Comparison of ENCODE assay signal across 34 cellular contexts in genomic region chr7:30019960-30020359, GRCh38. TPM values are rescaled to one million over a fixed set of nuclear protein-coding genes. Genes with fewer than 3 reads are reported as not detected.
A peak's percentile ranks its signal among the peaks of the same experiment; 100 is the strongest.
DNase-seq lines count a peak whose midpoint lies in the region; ATAC-seq and TF ChIP-seq lines count a peak whose summit lies in the region.
"Had no signal": no experiment of that assay in that cellular context is flagged by ENCODE, and none has a peak within 500 bp of the region (broad histone marks: within the 10 kb centered on the region; RNA-seq: fewer than 3 reads in every experiment).

No MANE protein-coding gene starts in this region.

- H3K36me3 Mint-ChIP-seq in endodermal cell (ENCODE audit: low read depth), result peaks cover 29% of the 10 kb centered on the region

- peak overlapping the region; percentile 31 for H3K27ac Mint-ChIP-seq in endodermal cell
- H3K27ac Mint-ChIP-seq: activated B cell treated with CpG ODN at 0.5 μM for 24 hours; activated CD8-positive, alpha-beta memory T cell treated with anti-CD3 and anti-CD28 coated beads, Interleukin-2, amount 10 ng/mL, durations not matched to agents 7 days and 5 days; activated naive CD8-positive, alpha-beta T cell treated with anti-CD3 and anti-CD28 coated beads, Interleukin-2, amount 10 ng/mL, durations not matched to agents 7 days and 5 days; immature natural killer cell; stimulated activated naive CD8-positive, alpha-beta T cell treated with anti-CD3 and anti-CD28 coated beads, Interleukin-15, Interleukin-2, amounts not matched to agents 100 ng/mL and 50 ng/mL, for 24 hours had no signal

- H3K27me3 ChIP-seq in SK-N-SH (ENCODE audit: insufficient read depth), result no peaks in the 10 kb centered on the region
- H3K27me3 ChIP-seq in PC-3 (ENCODE audit: low read length), result no peaks in the 10 kb centered on the region
- no peaks in the 10 kb centered on the region for H3K27me3 ChIP-seq in endodermal cell (ENCODE audit: control insufficient read depth, insufficient read depth, low read length, poor library complexity, severe bottlenecking)
- H3K27me3 ChIP-seq in skeletal muscle satellite cell (ENCODE audit: control insufficient read depth, insufficient read depth, low read length), result no peaks in the 10 kb centered on the region
- H3K27me3 ChIP-seq: dorsolateral prefrontal cortex, pancreas, Peyer's patch, uterus had no signal

- no peak for DNase-seq in SK-N-SH
- peak; percentile 68 for DNase-seq in PC-3
- DNase-seq in endodermal cell, result no peak
- no peak for DNase-seq in DMS153 (lab: John Stamatoyannopoulos, UW)
- no peak for DNase-seq in retina
- DNase-seq in globus pallidus (ENCODE audit: low spot score), result no peak
- DNase-seq: activated B cell treated with CpG ODN at 0.5 μM for 24 hours; activated CD4-positive, alpha-beta T cell treated with anti-CD3 and anti-CD28 coated beads, Interleukin-2, amount 50 U/mL, for 1 hour; activated CD8-positive, alpha-beta memory T cell treated with anti-CD3 and anti-CD28 coated beads, Interleukin-2, amount 10 ng/mL, durations not matched to agents 7 days and 5 days; activated gamma-delta T cell; activated naive CD8-positive, alpha-beta T cell treated with anti-CD3 and anti-CD28 coated beads, Interleukin-2, amount 10 ng/mL, durations not matched to agents 7 days and 5 days; activated T-cell treated with anti-CD3 and anti-CD28 coated beads, Interleukin-2, amount 50 U/mL, for 4 hours; cerebellar nuclear complex; DND-41; dorsolateral prefrontal cortex; H7; immature natural killer cell; mesenchymal stem cell; NCI-H1417 treated with DMSO at 0.1 percent for 48 hours; NCI-H2081; NCI-H226; NCI-H69; pancreas; Peyer's patch; SIG-M5; stimulated activated CD4-positive, alpha-beta T cell treated with anti-CD3 and anti-CD28 coated beads, Interleukin-1b, Interleukin-23, amount 100 ng/mL, for 48 hours; uterus had no signal

- H3K9me3 Mint-ChIP-seq in endodermal cell, result no peaks in the 10 kb centered on the region
- H3K9me3 Mint-ChIP-seq: activated naive CD8-positive, alpha-beta T cell treated with anti-CD3 and anti-CD28 coated beads, Interleukin-2, amount 10 ng/mL, durations not matched to agents 7 days and 5 days; activated T-cell treated with anti-CD3 and anti-CD28 coated beads, Interleukin-2, amount 50 U/mL, for 4 hours; immature natural killer cell; neural crest cell; stimulated activated naive CD8-positive, alpha-beta T cell treated with anti-CD3 and anti-CD28 coated beads, Interleukin-15, Interleukin-2, amounts not matched to agents 100 ng/mL and 50 ng/mL, for 24 hours had no signal

- CTCF ChIA-PET in SK-N-SH (lab: Yijun Ruan, JAX), result interaction anchor here (0.9 to 2.0 kb wide), 3 partner anchors 43 to 145 kb away, joined by 3 to 5 read pairs (median 5); no protein-coding TSS in a partner anchor
- CTCF ChIA-PET in PC-3 (lab: Charles Lee), result interaction anchor here (0.5 to 1.3 kb wide), 3 partner anchors 42 to 1975 kb away, joined by 3 read pairs; no protein-coding TSS in a partner anchor

- no peak overlapping the region for H2AFZ ChIP-seq in SK-N-SH (ENCODE audit: low read depth)
- H2AFZ ChIP-seq in PC-3 (ENCODE audit: low read length), result 0 out of 2 replicates have a peak overlapping the region, but pooled peaks have one; percentile 20

- peaks cover 12% of the 10 kb centered on the region for H3K4me1 Mint-ChIP-seq in endodermal cell

- no peaks in the 10 kb centered on the region for H3K27me3 Mint-ChIP-seq in endodermal cell (ENCODE audit: insufficient read depth)
- H3K27me3 Mint-ChIP-seq: activated B cell treated with CpG ODN at 0.5 μM for 24 hours; activated CD8-positive, alpha-beta memory T cell treated with anti-CD3 and anti-CD28 coated beads, Interleukin-2, amount 10 ng/mL, durations not matched to agents 7 days and 5 days; activated naive CD8-positive, alpha-beta T cell treated with anti-CD3 and anti-CD28 coated beads, Interleukin-2, amount 10 ng/mL, durations not matched to agents 7 days and 5 days; stimulated activated naive CD8-positive, alpha-beta T cell treated with anti-CD3 and anti-CD28 coated beads, Interleukin-15, Interleukin-2, amounts not matched to agents 100 ng/mL and 50 ng/mL, for 24 hours had no signal

- BruUV-seq in PC-3 (replicated peaks; lab: Mats Ljungman, UMichigan), result no TSS peak

- H3K9me2 ChIP-seq in SK-N-SH, result no peaks in the 10 kb centered on the region
- H3K9me2 ChIP-seq in PC-3 (replicated peaks; ENCODE audit: low read length), result no peaks in the 10 kb centered on the region

- no peak overlapping the region for H3K4me2 ChIP-seq in SK-N-SH
- H3K4me2 ChIP-seq in PC-3 (ENCODE audit: low read length), result peak overlapping the region; percentile 73
- H3K4me2 ChIP-seq in skeletal muscle satellite cell (ENCODE audit: low read length), result peak overlapping the region; percentile 7

- TF ChIP-seq EP300 in SK-N-SH (IDR thresholded peaks at IDR 0.05; ENCODE audit: borderline replicate concordance in 1 of 2, low read depth in 1 of 2, low read length in 1 of 2), result no peak

- no peak overlapping the region for H3K9ac ChIP-seq in SK-N-SH
- no peak overlapping the region for H3K9ac ChIP-seq in PC-3 (ENCODE audit: low read length)
- H3K9ac ChIP-seq in endodermal cell (ENCODE audit: extremely low read depth, low read length, poor library complexity, severe bottlenecking), result no peak overlapping the region
- no peak overlapping the region for H3K9ac ChIP-seq in skeletal muscle satellite cell (ENCODE audit: low read depth, low read length)

- POLR2A ChIA-PET in SK-N-SH (lab: Yijun Ruan, JAX), result no interaction called here
- POLR2A ChIA-PET in PC-3 (lab: Charles Lee; ENCODE audit: unreplicated experiment), result interaction anchor here (0.5 to 0.6 kb wide), 2 partner anchors 9 to 101 kb away, joined by 3 read pairs; partner anchors contain the start of gene PLEKHA8

- TF ChIP-seq RAD21 in SK-N-SH (IDR thresholded peaks at IDR 0.05; ENCODE audit: low read length), result no peak

- H3F3A ChIP-seq in SK-N-SH (replicated peaks; ENCODE audit: insufficient read depth) (peaks cover 5% of the 10 kb centered on the region), PC-3 (ENCODE audit: low read length, unreplicated experiment) (peaks cover 3% of the 10 kb centered on the region)

- H3K9me3 ChIP-seq in SK-N-SH, result no peaks in the 10 kb centered on the region
- H3K9me3 ChIP-seq in PC-3 (ENCODE audit: low read length), result no peaks in the 10 kb centered on the region
- no peaks in the 10 kb centered on the region for H3K9me3 ChIP-seq in endodermal cell (ENCODE audit: control insufficient read depth, low read length)
- H3K9me3 ChIP-seq in skeletal muscle satellite cell (replicated peaks; ENCODE audit: low read length), result no peaks in the 10 kb centered on the region
- H3K9me3 ChIP-seq: pancreas, Peyer's patch, thoracic aorta, uterus had no signal

- H3K27ac ChIP-seq in SK-N-SH (ENCODE audit: low read depth in 2 of 2, low read length in 1 of 2), result no peak overlapping the region
- H3K27ac ChIP-seq in PC-3 (ENCODE audit: low read length), result peak overlapping the region; percentile 42
- H3K27ac ChIP-seq in endodermal cell (ENCODE audit: low read depth, low read length), result no peak overlapping the region
- H3K27ac ChIP-seq: dorsolateral prefrontal cortex, pancreas, Peyer's patch, thoracic aorta, uterus had no signal

- ATAC-seq in SK-N-SH treated with all-trans-retinoic acid at 6 μM for 48 hours (peak; percentile 59), PC-3 (peak; percentile 92)
- ATAC-seq: activated CD8-positive, alpha-beta memory T cell treated with anti-CD3 and anti-CD28 coated beads, Interleukin-2, amount 10 ng/mL, durations not matched to agents 7 days and 5 days; activated T-cell treated with anti-CD3 and anti-CD28 coated beads, Interleukin-2, amount 50 U/mL, for 4 hours; K562; left lobe of liver had no signal

- WGBS in SK-N-SH (ENCODE audit: low lambda C conversion rate), result 96% methylated on average over 1 of the region's 1 CpG
- 88% methylated on average over 1 of the region's 1 CpG for WGBS in endodermal cell (ENCODE audit: insufficient coverage in 1 of 2, insufficient read length in 1 of 2), 2 experiments

- peaks cover 0 to 2% of the 10 kb centered on the region in 2 experiments; a peak in 2 of 4 replicates for H3K4me1 ChIP-seq in SK-N-SH (ENCODE audit: control insufficient read depth in 1 of 2, insufficient read depth in 2 of 2, low read depth in 1 of 2, low read length in 1 of 2)
- peaks cover 21% of the 10 kb centered on the region for H3K4me1 ChIP-seq in PC-3 (ENCODE audit: insufficient read depth, low read length)
- H3K4me1 ChIP-seq in endodermal cell (ENCODE audit: control insufficient read depth, insufficient read depth, low read length), result no peaks in the 10 kb centered on the region
- peaks cover 18% of the 10 kb centered on the region for H3K4me1 ChIP-seq in skeletal muscle satellite cell (ENCODE audit: control insufficient read depth, insufficient read depth, low read length)

- TF ChIP-seq CTCF in SK-N-SH (IDR thresholded peaks at IDR 0.05) (no peak), PC-3 (conservative IDR thresholded peaks at IDR 0.05; ENCODE audit: low read depth, low read length) (no peak), endodermal cell (conservative IDR thresholded peaks at IDR 0.05) (no peak)

- peaks cover 33% of the 10 kb centered on the region for H3K79me2 ChIP-seq in SK-N-SH (ENCODE audit: insufficient read depth)
- H3K79me2 ChIP-seq in PC-3 (ENCODE audit: low read length), result peaks cover 28% of the 10 kb centered on the region

- H3K4me3 ChIP-seq in SK-N-SH (ENCODE audit: low read depth in 2 of 2, low read length in 1 of 2) (no peak overlapping the region), PC-3 (ENCODE audit: low read length) (no peak overlapping the region), endodermal cell (ENCODE audit: low read length) (no peak overlapping the region), skeletal muscle satellite cell (ENCODE audit: low read length) (no peak overlapping the region)
- H3K4me3 ChIP-seq: K562, pancreas, Peyer's patch, thoracic aorta, uterus had no signal

- H4K20me1 ChIP-seq in SK-N-SH (ENCODE audit: insufficient read depth) (no peaks in the 10 kb centered on the region), PC-3 (ENCODE audit: low read length) (no peaks in the 10 kb centered on the region)

- H3K4me3 Mint-ChIP-seq in endodermal cell, result no peak overlapping the region
- H3K4me3 Mint-ChIP-seq: activated B cell treated with CpG ODN at 0.5 μM for 24 hours; activated CD8-positive, alpha-beta memory T cell treated with anti-CD3 and anti-CD28 coated beads, Interleukin-2, amount 10 ng/mL, durations not matched to agents 7 days and 5 days; activated naive CD8-positive, alpha-beta T cell treated with anti-CD3 and anti-CD28 coated beads, Interleukin-2, amount 10 ng/mL, durations not matched to agents 7 days and 5 days; activated T-cell treated with anti-CD3 and anti-CD28 coated beads, Interleukin-2, amount 50 U/mL, for 4 hours; immature natural killer cell; neural crest cell; stimulated activated naive CD8-positive, alpha-beta T cell treated with anti-CD3 and anti-CD28 coated beads, Interleukin-15, Interleukin-2, amounts not matched to agents 100 ng/mL and 50 ng/mL, for 24 hours had no signal

- intact Hi-C loops in PC-3 (cut with micrococcal nuclease), result no loop called here

- H3K36me3 ChIP-seq in SK-N-SH (replicated peaks in 1 of 2; ENCODE audit: control insufficient read depth in 1 of 2, insufficient read depth in 2 of 2, low read length in 1 of 2) (peaks cover 19 to 26% of the 10 kb centered on the region in 2 experiments), PC-3 (ENCODE audit: low read depth, low read length) (no peaks in the 10 kb centered on the region), endodermal cell (ENCODE audit: control insufficient read depth, insufficient read depth, low read length) (peaks cover 41% of the 10 kb centered on the region), skeletal muscle satellite cell (ENCODE audit: insufficient read depth, low read length) (peaks cover 9% of the 10 kb centered on the region)
- H3K36me3 ChIP-seq: thoracic aorta, uterus had no signal

RNA-seq across cellular contexts. Expression of gene FKBP14, which starts 6.5 kb away (rescaled TPM):
- 15.7 and 24.4 TPM in 2 replicates for polyA plus RNA-seq in SK-N-SH (2012; rRNA removed)
- 27.6 and 29.7 TPM in 2 replicates for polyA plus RNA-seq in SK-N-SH (2012; cell fraction: cytosol; rRNA removed)
- 4.5 and 10.6 TPM in 2 replicates for polyA plus RNA-seq in SK-N-SH (2012; cell fraction: nucleus; rRNA removed)
- total RNA-seq in PC-3 (2014; rRNA removed) (9.0 and 10.1 TPM in 2 replicates), endodermal cell (10 to 100 TPM; 15.1 to 24.8 TPM)
- polyA plus RNA-seq in endodermal cell (2013, experiment 1 of 2), result 12.9 TPM
- 10.9 TPM for polyA plus RNA-seq in endodermal cell (2013, experiment 2 of 2)
- 30.4 and 44.1 TPM in 2 replicates for total RNA-seq in skeletal muscle satellite cell (2012; rRNA removed)

RNA-seq across cellular contexts. Expression of gene PLEKHA8, which starts 8.3 kb away (rescaled TPM):
- polyA plus RNA-seq in SK-N-SH (2012; rRNA removed), result 4.9 and 6.1 TPM in 2 replicates
- polyA plus RNA-seq in SK-N-SH (2012; cell fraction: cytosol; rRNA removed), result 7.3 and 7.5 TPM in 2 replicates
- 4.3 and 9.2 TPM in 2 replicates for polyA plus RNA-seq in SK-N-SH (2012; cell fraction: nucleus; rRNA removed)
- 8.4 and 10.4 TPM in 2 replicates for total RNA-seq in PC-3 (2014; rRNA removed)
- 10 to 100 TPM; 37.7 to 42.2 TPM for total RNA-seq in endodermal cell
- polyA plus RNA-seq in endodermal cell (2013, experiment 1 of 2), result 35.2 TPM
- polyA plus RNA-seq in endodermal cell (2013, experiment 2 of 2), result 35.6 TPM
- total RNA-seq in skeletal muscle satellite cell (2012; rRNA removed), result 8.4 and 10.7 TPM in 2 replicates

RNA-seq across cellular contexts. Expression of gene SCRN1, which starts 30.4 kb away (rescaled TPM):
- polyA plus RNA-seq in SK-N-SH (2012; rRNA removed), result 64.3 and 87.0 TPM in 2 replicates
- 73.1 and 82.6 TPM in 2 replicates for polyA plus RNA-seq in SK-N-SH (2012; cell fraction: cytosol; rRNA removed)
- polyA plus RNA-seq in SK-N-SH (2012; cell fraction: nucleus; rRNA removed), result 40.8 and 67.2 TPM in 2 replicates
- total RNA-seq in PC-3 (2014; rRNA removed) (33.9 and 37.9 TPM in 2 replicates), endodermal cell (100 to 1,000 TPM; 110 to 112 TPM)
- polyA plus RNA-seq in endodermal cell (2013, experiment 1 of 2), result 95.9 TPM
- 93.6 TPM for polyA plus RNA-seq in endodermal cell (2013, experiment 2 of 2)
- total RNA-seq in skeletal muscle satellite cell (2012; rRNA removed), result 61.6 and 64.9 TPM in 2 replicates
